9 cellular contexts compared by ENCODE assay signal in the genomic region with DNA sequence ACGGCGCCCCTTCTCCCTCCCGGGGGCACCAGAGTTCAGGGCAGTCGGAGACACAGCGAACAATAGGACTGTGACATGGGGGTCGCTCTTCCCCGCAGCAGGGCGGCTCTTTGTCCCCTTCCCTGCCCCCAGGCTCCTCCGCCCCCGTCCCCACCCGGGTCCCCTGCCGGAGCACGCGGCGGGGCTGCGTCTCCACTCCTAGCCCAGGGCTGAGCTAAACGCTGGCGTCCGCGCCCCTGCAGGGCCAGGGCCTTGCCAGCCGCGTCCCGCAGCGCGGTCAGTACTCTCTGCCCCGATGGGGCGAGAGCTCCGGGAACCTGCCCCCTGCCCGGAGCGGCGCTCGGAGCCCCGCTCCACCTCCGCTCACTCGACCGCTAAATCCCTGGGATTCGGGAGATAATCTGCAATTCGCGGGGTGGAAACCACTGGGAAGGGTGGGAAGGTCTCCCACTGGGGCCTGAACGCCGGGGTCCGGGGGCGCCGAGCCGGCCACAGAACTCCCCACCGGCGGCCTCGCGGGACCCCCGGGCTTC. TPM values are rescaled to one million over a fixed set of nuclear protein-coding genes. Genes with fewer than 3 reads are reported as not detected.
A peak's percentile ranks its signal among the peaks of the same experiment; 100 is the strongest.
DNase-seq lines count a peak whose midpoint lies in the region; ATAC-seq, FAIRE-seq and TF ChIP-seq lines count a peak whose summit lies in the region.
"Had no signal": no experiment of that assay in that cellular context is flagged by ENCODE, and none has a peak within 500 bp of the region (broad histone marks: within the 10 kb centered on the region; RNA-seq: fewer than 3 reads in every experiment).

No MANE protein-coding gene starts in this region.

- H3K4me3 Mint-ChIP-seq in stimulated activated naive B cell treated with anti-CD40 and anti-IgM and Interleukin-4, amounts not matched to agents 10 μg/mL and 1 μg/mL and 100 μg/mL, for 72 hours, result peak overlapping the region; percentile 79 to 83

- H3K36me3 Mint-ChIP-seq in stimulated activated naive B cell treated with anti-CD40 and anti-IgM and Interleukin-4, amounts not matched to agents 10 μg/mL and 1 μg/mL and 100 μg/mL, for 72 hours, result no peaks in the 10 kb centered on the region

- DNase-seq in DMS 273 (lab: John Stamatoyannopoulos, UW; ENCODE audit: unreplicated experiment) (peak; percentile 76), DMS 273 treated with DMSO at 0.1 percent for 48 hours (lab: John Stamatoyannopoulos, UW) (no peak), HCT116 (ENCODE audit: low read depth, low spot score) (no peak), NCI-H748 treated with DMSO at 0.1 percent for 48 hours (lab: John Stamatoyannopoulos, UW) (peak; percentile 68), GM12878 (ENCODE audit: low read depth, low spot score) (no peak), keratinocyte (ENCODE audit: low read depth, low spot score) (no peak)
- DNase-seq in stimulated activated naive B cell treated with anti-CD40 and anti-IgM and Interleukin-4, amounts not matched to agents 10 μg/mL and 1 μg/mL and 100 μg/mL, for 72 hours, result peak; percentile 18
- no peak for DNase-seq in NK-92 treated with Interleukin-12 subunit alpha and Interleukin-12 subunit beta, amount 100 ng/mL, for 24 hours (lab: John Stamatoyannopoulos, UW)

- no peaks in the 10 kb centered on the region for H3K27me3 ChIP-seq in HCT116 (ENCODE audit: insufficient read depth, low read length)
- no peaks in the 10 kb centered on the region; a peak in 1 of 4 replicates for H3K27me3 ChIP-seq in GM12878 (replicated peaks in 1 of 2; ENCODE audit: control insufficient read depth in 2 of 2, insufficient read depth in 2 of 2, low read length in 1 of 2)
- no peaks in the 10 kb centered on the region for H3K27me3 ChIP-seq in keratinocyte (ENCODE audit: control insufficient read depth, extremely low read depth, insufficient read depth, low read length)

- peaks cover 13 to 26% of the 10 kb centered on the region in 2 donors for H3K27me3 Mint-ChIP-seq in stimulated activated naive B cell treated with anti-CD40 and anti-IgM and Interleukin-4, amounts not matched to agents 10 μg/mL and 1 μg/mL and 100 μg/mL, for 72 hours

- peaks cover 9% of the 10 kb centered on the region for H3K9me1 ChIP-seq in keratinocyte (ENCODE audit: control insufficient read depth, extremely low read depth, insufficient read depth, low read length)

- H3K27ac ChIP-seq in HCT116 (ENCODE audit: low read depth, low read length) (peak overlapping the region; percentile 89), GM12878 (ENCODE audit: control insufficient read depth, insufficient read depth) (no peak overlapping the region), keratinocyte (ENCODE audit: control insufficient read depth, insufficient read depth, low read length) (peak overlapping the region; percentile 78)

- ATAC-seq in HCT116, result peak; percentile 36
- ATAC-seq in GM12878, result peak; percentile 61
- peak; percentile 40 to 56 for ATAC-seq in stimulated activated naive B cell treated with anti-CD40 and anti-IgM and Interleukin-4, amounts not matched to agents 10 μg/mL and 1 μg/mL and 100 μg/mL, for 72 hours (replicated peaks)

- FAIRE-seq in GM12878 (lab: Jason Lieb, UNC) (no peak), keratinocyte (lab: Jason Lieb, UNC) (no peak)
- FAIRE-seq: A204.1 had no signal

- no peaks in the 10 kb centered on the region for H3K9me3 ChIP-seq in HCT116 (ENCODE audit: control insufficient read depth in 1 of 2, insufficient read depth in 1 of 2, low read depth in 1 of 2, low read length in 2 of 2)
- no peaks in the 10 kb centered on the region for H3K9me3 ChIP-seq in GM12878 (replicated peaks; ENCODE audit: control insufficient read depth, insufficient read depth, low read length)
- H3K9me3 ChIP-seq in keratinocyte (ENCODE audit: control insufficient read depth, low read depth, low read length), result no peaks in the 10 kb centered on the region

- RAD21 ChIA-PET in HCT116 (lab: Charles Lee; ENCODE audit: low non-redundant PET in 1 of 2, low total read pairs in 2 of 2, uncharacterized antibody in 2 of 2, unreplicated experiment in 2 of 2) (no interaction called here), GM12878 (lab: Charles Lee; ENCODE audit: unreplicated experiment) (interaction anchor here (0.7 to 1.7 kb wide), 6 partner anchors 10 to 124 kb away, joined by 3 to 10 read pairs (median 4); partner anchors contain the start of genes CCNK and SETD3)

- H3K9ac ChIP-seq in HCT116 (ENCODE audit: low read length) (peak overlapping the region; percentile 91), GM12878 (ENCODE audit: control insufficient read depth, insufficient read depth, low read length) (peak overlapping the region; percentile 68), keratinocyte (ENCODE audit: control insufficient read depth, extremely low read depth, insufficient read depth, low read length) (peak overlapping the region; percentile 86)

- TF ChIP-seq RAD21 in HCT116 (IDR thresholded peaks at IDR 0.05; ENCODE audit: low read depth) (no peak), GM12878 (IDR thresholded peaks at IDR 0.05; ENCODE audit: insufficient read depth, low read depth, low read length) (no peak)

- peaks cover 9 to 21% of the 10 kb centered on the region in 2 donors for H3K4me1 Mint-ChIP-seq in stimulated activated naive B cell treated with anti-CD40 and anti-IgM and Interleukin-4, amounts not matched to agents 10 μg/mL and 1 μg/mL and 100 μg/mL, for 72 hours

- BruUV-seq in HCT116 (replicated peaks; lab: Mats Ljungman, UMichigan) (no TSS peak), GM12878 (replicated peaks; lab: Mats Ljungman, UMichigan) (no TSS peak)

- no peak for TF ChIP-seq CTCF in HCT116 (IDR thresholded peaks at IDR 0.05 in 2 of 3, conservative IDR thresholded peaks at IDR 0.05 in 1 of 3; ENCODE audit: borderline replicate concordance in 1 of 3, insufficient read depth in 1 of 3, low read depth in 2 of 3, low read length in 2 of 3)
- TF ChIP-seq CTCF in GM12878 (IDR thresholded peaks at IDR 0.05 in 2 of 3, conservative IDR thresholded peaks at IDR 0.05 in 1 of 3; ENCODE audit: control insufficient read depth in 2 of 3, extremely low read depth in 1 of 3, insufficient read depth in 1 of 3, low read depth in 3 of 3, low read length in 3 of 3), result no peak
- TF ChIP-seq CTCF in keratinocyte (optimal IDR thresholded peaks at IDR 0.05 in 1 of 3, IDR thresholded peaks at IDR 0.05 in 1 of 3, conservative IDR thresholded peaks at IDR 0.05 in 1 of 3; ENCODE audit: extremely low read depth in 1 of 3, insufficient read depth in 2 of 3, low read length in 3 of 3), result no peak

- H2AFZ ChIP-seq in HCT116 (ENCODE audit: low read depth, low read length, poor library complexity, severe bottlenecking) (no peak overlapping the region), GM12878 (ENCODE audit: control insufficient read depth, low read depth, low read length) (peak overlapping the region; percentile 75), keratinocyte (ENCODE audit: control insufficient read depth, low read length) (peak overlapping the region; percentile 46)

- no peaks in the 10 kb centered on the region for H3K9me3 Mint-ChIP-seq in stimulated activated naive B cell treated with anti-CD40 and anti-IgM and Interleukin-4, amounts not matched to agents 10 μg/mL and 1 μg/mL and 100 μg/mL, for 72 hours

- H3K36me3 ChIP-seq in HCT116 (ENCODE audit: control insufficient read depth in 1 of 2, insufficient read depth in 2 of 2, low read length in 2 of 2), result no peaks in the 10 kb centered on the region
- no peaks in the 10 kb centered on the region for H3K36me3 ChIP-seq in GM12878 (ENCODE audit: control insufficient read depth in 2 of 2, insufficient read depth in 2 of 2, low read length in 1 of 2)
- no peaks in the 10 kb centered on the region for H3K36me3 ChIP-seq in keratinocyte (ENCODE audit: control insufficient read depth in 2 of 2, extremely low read depth in 1 of 2, insufficient read depth in 2 of 2, low read length in 2 of 2)

- dilution Hi-C loops in keratinocyte (cut with MboI; ENCODE audit: extremely low pct_ligation_motif_present, low sequenced_read_pairs), result no loop called here

- under 1% methylated on average over 34 of the region's 50 CpGs for WGBS in GM12878 (ENCODE audit: insufficient coverage, insufficient replicate concordance, low lambda C conversion rate, missing lambda C conversion rate)

- H3K4me2 ChIP-seq in HCT116 (ENCODE audit: low read length) (peak overlapping the region; percentile 98), GM12878 (ENCODE audit: control insufficient read depth, insufficient read depth) (peak overlapping the region; percentile 91), keratinocyte (ENCODE audit: control insufficient read depth, extremely low read depth, insufficient read depth, low read depth, low read length) (peak overlapping the region; percentile 91)

- SMC1A ChIA-PET in GM12878 (lab: Charles Lee; ENCODE audit: uncharacterized antibody, unreplicated experiment), result interaction anchor here (0.6 to 1.8 kb wide), 2 partner anchors 10 to 49 kb away, joined by 3 to 6 read pairs; no protein-coding TSS in a partner anchor

- H3K9me2 ChIP-seq in HCT116 (ENCODE audit: insufficient read depth), result no peaks in the 10 kb centered on the region

- in situ Hi-C loops in GM12878 (cut with MboI), result no loop called here

- H3K4me1 ChIP-seq in HCT116 (ENCODE audit: control insufficient read depth in 1 of 2, insufficient read depth in 2 of 2, low read length in 2 of 2) (peaks cover 19 to 32% of the 10 kb centered on the region in 2 experiments), GM12878 (ENCODE audit: control insufficient read depth, insufficient read depth, low read length) (peaks cover 11% of the 10 kb centered on the region; the same call in 1 of the 2 replicates), keratinocyte (ENCODE audit: control insufficient read depth, extremely low read depth, insufficient read depth, low read length) (peaks cover 37% of the 10 kb centered on the region)

- POLR2A ChIA-PET in HCT116 (lab: Charles Lee) (no interaction called here), GM12878 (lab: Charles Lee) (interaction anchor here (1.1 to 2.6 kb wide), 5 partner anchors 9 to 124 kb away, joined by 3 to 10 read pairs (median 4); partner anchors contain the start of genes CCNK, CYP46A1 and SETD3)

- CTCF ChIA-PET in HCT116 (lab: Charles Lee) (interaction anchor here (0.7 to 1.3 kb wide), 4 partner anchors 24 to 83 kb away, joined by 3 to 8 read pairs (median 4); no protein-coding TSS in a partner anchor), GM12878 (lab: Yijun Ruan, JAX) (interaction anchor here (1.0 to 1.6 kb wide), 5 partner anchors 9 to 89 kb away, joined by 4 to 5 read pairs (median 4); partner anchors contain the start of gene CYP46A1)

- no peak for TF ChIP-seq EP300 in GM12878 (IDR thresholded peaks at IDR 0.05; ENCODE audit: borderline replicate concordance in 1 of 2, control insufficient read depth in 1 of 2, low read depth in 2 of 2, low read length in 2 of 2)

- intact Hi-C loops in HCT116 (cut with micrococcal nuclease) (loop anchor here (2.0 kb wide), 2 partner anchors 26 to 124 kb away; partner anchors contain the start of genes CCNK and SETD3), GM12878 (cut with micrococcal nuclease; ENCODE audit: unreplicated experiment) (loop anchor here (2.0 kb wide), 1 partner anchor 124 kb away; the partner anchor contains the start of genes CCNK and SETD3)

- no peaks in the 10 kb centered on the region for H4K20me1 ChIP-seq in HCT116 (ENCODE audit: insufficient read depth)
- H4K20me1 ChIP-seq in GM12878 (ENCODE audit: control insufficient read depth, insufficient read depth), result no peaks in the 10 kb centered on the region
- peaks cover 15% of the 10 kb centered on the region for H4K20me1 ChIP-seq in keratinocyte (ENCODE audit: control insufficient read depth, extremely low read depth, insufficient read depth, low read length)

- TF ChIP-seq POLR2A in HCT116 (IDR thresholded peaks at IDR 0.05; ENCODE audit: borderline replicate concordance, extremely low read depth, insufficient read depth, insufficient read length) (no peak), GM12878 (IDR thresholded peaks at IDR 0.05; ENCODE audit: low read depth, low read length) (no peak; the same call in 1 of the 2 replicates)

- H3K4me3 ChIP-seq in HCT116 (replicated peaks in 1 of 2; ENCODE audit: low read depth in 1 of 2, low read length in 2 of 2), result peak overlapping the region; percentile 83 to 94
- peak overlapping the region; percentile 83 for H3K4me3 ChIP-seq in GM12878
- H3K4me3 ChIP-seq in keratinocyte (ENCODE audit: control insufficient read depth in 2 of 3, extremely low read depth in 1 of 3, insufficient read depth in 2 of 3, low read depth in 1 of 3, low read length in 3 of 3), result peak overlapping the region; percentile 73 to 89 (median 81)

- peaks cover 32% of the 10 kb centered on the region for H3K79me2 ChIP-seq in HCT116 (ENCODE audit: insufficient read depth, low read length)
- H3K79me2 ChIP-seq in GM12878 (ENCODE audit: control insufficient read depth, insufficient read depth, low read length), result no peaks in the 10 kb centered on the region
- H3K79me2 ChIP-seq in keratinocyte (ENCODE audit: control insufficient read depth, insufficient read depth, low read length), result peaks cover 39% of the 10 kb centered on the region

- peak overlapping the region; percentile 79 for H3K27ac Mint-ChIP-seq in stimulated activated naive B cell treated with anti-CD40 and anti-IgM and Interleukin-4, amounts not matched to agents 10 μg/mL and 1 μg/mL and 100 μg/mL, for 72 hours

RNA-seq across cellular contexts. Expression of gene CCDC85C, which starts 0.8 kb away (rescaled TPM):
- total RNA-seq in HCT116 (2021; ENCODE audit: unreplicated experiment) (42.3 TPM), GM12878 (2014; rRNA removed) (1.6 and 2.1 TPM in 2 replicates), GM12878 (2014; rRNA removed; fragmentation: Illumina TruSeq; extraction: Trizol) (0.92 and 0.94 TPM in 2 replicates), GM12878 (2021) (3.0 and 3.4 TPM in 2 replicates)
- polyA plus RNA-seq in HCT116 (2012), result 32.0 and 36.2 TPM in 2 replicates
- total RNA-seq in GM12878 (2013; cell fraction: nucleolus; rRNA removed), result 3.0 and 3.1 TPM in 2 replicates
- polyA plus RNA-seq in GM12878 (2011; ENCODE audit: low read depth), result 1.0 TPM
- polyA plus RNA-seq in GM12878 (2011; rRNA removed) (2.1 and 3.6 TPM in 2 replicates), GM12878 (2014; fragmentation: Illumina TruSeq; extraction: Trizol) (0.68 and 1.2 TPM in 2 replicates), GM12878 (2014; fragmentation: Nextera tagmentation; extraction: Ambion mirVana) (under 1 TPM; 0.03 to 0.07 TPM), GM12878 (2014; rRNA removed) (1.8 and 2.9 TPM in 2 replicates), GM12878 (2016; fragmentation: Nextera tagmentation; extraction: Ambion mirVana) (under 1 TPM; 0.15 to 0.19 TPM), keratinocyte (13.2 to 20.5 TPM (median 13.9 TPM) in 3 replicates)
- polyA plus RNA-seq in GM12878 (2011; cell fraction: cytosol; rRNA removed), result 5.1 and 6.1 TPM in 2 replicates
- polyA plus RNA-seq in GM12878 (2011; cell fraction: nucleus; rRNA removed), result 6.0 and 6.8 TPM in 2 replicates
- 1.3 and 1.5 TPM in 2 replicates for polyA plus RNA-seq in GM12878 (2012)
- polyA minus RNA-seq in GM12878 (2011; rRNA and poly(A)+ RNA removed), result 2.9 and 8.9 TPM in 2 replicates
- 6.1 and 7.9 TPM in 2 replicates for polyA minus RNA-seq in GM12878 (2011; cell fraction: cytosol; rRNA and poly(A)+ RNA removed)
- 1.2 and 2.1 TPM in 2 replicates for polyA minus RNA-seq in GM12878 (2011; cell fraction: nucleus; rRNA and poly(A)+ RNA removed)
- polyA plus RNA-seq in keratinocyte (2011; ENCODE audit: low read depth), result 11.3 TPM
- 11.4 and 22.7 TPM in 2 replicates for polyA plus RNA-seq in keratinocyte (2011; cell fraction: cytosol; rRNA removed)
- 18.7 and 22.5 TPM in 2 replicates for polyA plus RNA-seq in keratinocyte (2011; cell fraction: nucleus; rRNA removed)
- 18.3 and 33.3 TPM in 2 replicates for polyA plus RNA-seq in keratinocyte (2012; ENCODE audit: low replicate concordance)
- polyA minus RNA-seq in keratinocyte, result 21.5 to 37.0 TPM (median 30.4 TPM) in 3 replicates
- polyA minus RNA-seq in keratinocyte (2011; cell fraction: cytosol; rRNA and poly(A)+ RNA removed), result 44.9 TPM
- polyA minus RNA-seq in keratinocyte (2011; cell fraction: nucleus; rRNA and poly(A)+ RNA removed), result 14.4 and 18.8 TPM in 2 replicates

RNA-seq across cellular contexts. Expression of gene HHIPL1, which starts 40.1 kb away (rescaled TPM):
- total RNA-seq in HCT116 (2021; ENCODE audit: unreplicated experiment) (not detected), GM12878 (2014; rRNA removed) (not detected in 2 replicates), GM12878 (2014; rRNA removed; fragmentation: Illumina TruSeq; extraction: Trizol) (not detected in 2 replicates), GM12878 (2021) (not detected in 2 replicates)
- 0.02 and 0.03 TPM in 2 replicates for polyA plus RNA-seq in HCT116 (2012)
- total RNA-seq in GM12878 (2013; cell fraction: nucleolus; rRNA removed), result 1.0 and 1.5 TPM in 2 replicates
- polyA plus RNA-seq in GM12878 (2011; ENCODE audit: low read depth), result not detected
- polyA plus RNA-seq in GM12878 (2011; rRNA removed) (0.03 TPM in 1 of 2 replicates, not detected in the other), GM12878 (2014; fragmentation: Illumina TruSeq; extraction: Trizol) (not detected in 2 replicates), GM12878 (2014; fragmentation: Nextera tagmentation; extraction: Ambion mirVana) (not detected), GM12878 (2014; rRNA removed) (not detected in 2 replicates), GM12878 (2016; fragmentation: Nextera tagmentation; extraction: Ambion mirVana) (under 1 TPM in 1 of 2 experiments, not detected in 1; 0.09 TPM), keratinocyte (0.08 to 0.17 TPM (median 0.11 TPM) in 3 replicates)
- 0.03 TPM in 2 replicates for polyA plus RNA-seq in GM12878 (2011; cell fraction: cytosol; rRNA removed)
- polyA plus RNA-seq in GM12878 (2011; cell fraction: nucleus; rRNA removed), result 0.07 and 0.09 TPM in 2 replicates
- polyA plus RNA-seq in GM12878 (2012), result 0.03 TPM in 1 of 2 replicates, not detected in the other
- 0.10 TPM in 1 of 2 replicates, not detected in the other for polyA minus RNA-seq in GM12878 (2011; rRNA and poly(A)+ RNA removed)
- not detected in 2 replicates for polyA minus RNA-seq in GM12878 (2011; cell fraction: cytosol; rRNA and poly(A)+ RNA removed)
- 0.10 and 0.12 TPM in 2 replicates for polyA minus RNA-seq in GM12878 (2011; cell fraction: nucleus; rRNA and poly(A)+ RNA removed)
- 0.10 TPM for polyA plus RNA-seq in keratinocyte (2011; ENCODE audit: low read depth)
- 0.07 and 0.21 TPM in 2 replicates for polyA plus RNA-seq in keratinocyte (2011; cell fraction: cytosol; rRNA removed)
- 0.34 and 0.39 TPM in 2 replicates for polyA plus RNA-seq in keratinocyte (2011; cell fraction: nucleus; rRNA removed)
- polyA plus RNA-seq in keratinocyte (2012; ENCODE audit: low replicate concordance), result 0.15 and 0.45 TPM in 2 replicates
- 0.06 to 0.33 TPM (median 0.16 TPM) in 3 replicates for polyA minus RNA-seq in keratinocyte
- 0.58 TPM for polyA minus RNA-seq in keratinocyte (2011; cell fraction: cytosol; rRNA and poly(A)+ RNA removed)
- 0.42 and 0.47 TPM in 2 replicates for polyA minus RNA-seq in keratinocyte (2011; cell fraction: nucleus; rRNA and poly(A)+ RNA removed)

Comparison
In these comparisons a context has a peak if more than half of its experiments do, and no peak if none do; other contexts are left out.
1. DNase-seq: peak in DMS 273 (single experiment), NCI-H748 treated with DMSO at 0.1 percent for 48 hours (single experiment) and stimulated activated naive B cell treated with anti-CD40 and anti-IgM and Interleukin-4, amounts not matched to agents 10 μg/mL and 1 μg/mL and 100 μg/mL, for 72 hours (single experiment); none in DMS 273 treated with DMSO at 0.1 percent for 48 hours (single experiment), HCT116 (single experiment), GM12878 (single experiment), keratinocyte (single experiment) and NK-92 treated with Interleukin-12 subunit alpha and Interleukin-12 subunit beta, amount 100 ng/mL, for 24 hours (single experiment).
2. Peak in every context shown above with its lines, with median percentiles within 50 percentile points of each other: ATAC-seq, H3K4me2 ChIP-seq, H3K4me3 ChIP-seq and H3K9ac ChIP-seq.